Comparison of ENCODE assay signal across 30 cellular contexts in the genomic region with DNA sequence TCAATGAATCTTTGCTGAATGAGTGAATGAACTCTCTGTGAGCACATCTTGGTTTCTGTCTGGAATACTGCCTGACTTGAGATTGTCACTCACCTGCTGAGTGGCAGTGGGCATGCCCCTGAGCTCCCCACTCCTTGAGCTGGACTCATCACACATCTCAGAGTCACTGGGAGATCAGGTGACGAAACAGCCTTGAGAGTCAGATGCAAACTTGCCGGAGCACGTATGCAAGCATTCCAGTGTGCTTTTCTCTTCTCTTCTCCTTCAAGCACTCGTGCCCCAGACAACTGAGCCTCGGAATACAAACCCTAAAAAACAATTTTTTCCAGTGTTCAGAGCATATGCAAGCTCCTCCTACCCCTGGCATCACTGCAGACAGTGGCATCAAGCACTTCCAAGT. TPM values are rescaled to one million over a fixed set of nuclear protein-coding genes. Genes with fewer than 3 reads are reported as not detected.
DNase-seq lines count a peak whose midpoint lies in the region; ATAC-seq, FAIRE-seq and TF ChIP-seq lines count a peak whose summit lies in the region.
"Had no signal": no experiment of that assay in that cellular context is flagged by ENCODE, and none has a peak within 500 bp of the region (broad histone marks: within the 10 kb centered on the region; RNA-seq: fewer than 3 reads in every experiment).

No MANE protein-coding gene starts in this region.

- H2BK5ac ChIP-seq in H1 (ENCODE audit: low read depth, low read length): no peak overlapping the region

- H3K79me1 ChIP-seq in H1 (ENCODE audit: low read depth, low read length): no peaks in the 10 kb centered on the region

- peak overlapping the region; percentile 41; the same call in 1 of the 2 replicates for H2AK5ac ChIP-seq in H1 (ENCODE audit: low read depth, low read length)

- intact Hi-C loops in kidney (cut with DNase I): no loop called here

- H3K56ac ChIP-seq in H1 (replicated peaks; ENCODE audit: insufficient read length, low read depth, low read length): no peak overlapping the region

- FAIRE-seq in H1 (lab: Jason Lieb, UNC) (no peak), kidney (lab: Jason Lieb, UNC) (no peak)
- FAIRE-seq: G401.6, HepG2 had no signal

- no peak for TF ChIP-seq POLR2A in H1 (IDR thresholded peaks at IDR 0.05; ENCODE audit: control extremely low read depth in 1 of 2, low read depth in 2 of 2, low read length in 2 of 2)

- no peaks in the 10 kb centered on the region for H3K9me3 ChIP-seq in DOHH2 (ENCODE audit: control insufficient read depth, insufficient read depth, low read length)
- H3K9me3 ChIP-seq in OCI-LY1 (ENCODE audit: low read length): no peaks in the 10 kb centered on the region
- no peaks in the 10 kb centered on the region for H3K9me3 ChIP-seq in H1 (ENCODE audit: insufficient read depth in 2 of 2, low read depth in 1 of 2, low read length in 1 of 2)
- no peaks in the 10 kb centered on the region for H3K9me3 ChIP-seq in kidney (ENCODE audit: control insufficient read depth in 1 of 2, low read length in 2 of 2)
- no peaks in the 10 kb centered on the region for H3K9me3 ChIP-seq in osteoblast (ENCODE audit: low read depth, low read length)
- H3K9me3 ChIP-seq: Peyer's patch, SJCRH30 had no signal

- H3K4ac ChIP-seq in H1 (replicated peaks; ENCODE audit: insufficient read length, low read depth, low read length): no peak overlapping the region

- H3K36me3 ChIP-seq in DOHH2 (ENCODE audit: control insufficient read depth, low read length) (peaks cover 15% of the 10 kb centered on the region; the same call in 1 of the 2 replicates), OCI-LY1 (ENCODE audit: insufficient read depth, low read length) (no peaks in the 10 kb centered on the region), H1 (ENCODE audit: control insufficient read depth in 2 of 4, insufficient read depth in 4 of 4, low read length in 3 of 4) (no peaks in the 10 kb centered on the region), kidney (ENCODE audit: control insufficient read depth in 1 of 2, insufficient read depth in 2 of 2, low read length in 2 of 2) (no peaks in the 10 kb centered on the region), osteoblast (ENCODE audit: insufficient read depth, low read length) (no peaks in the 10 kb centered on the region)
- H3K36me3 ChIP-seq: Peyer's patch, SJCRH30 had no signal

- no peak overlapping the region for H4K91ac ChIP-seq in H1 (replicated peaks; ENCODE audit: insufficient read length, low read length)

- peak overlapping the region; percentile 68 for H3K4me2 ChIP-seq in DOHH2 (ENCODE audit: low read length)
- H3K4me2 ChIP-seq in OCI-LY1 (ENCODE audit: low read length): peak overlapping the region; percentile 22; the same call in 1 of the 2 replicates
- H3K4me2 ChIP-seq in H1 (ENCODE audit: insufficient read depth in 1 of 2, low read depth in 2 of 2, low read length in 2 of 2): no peak overlapping the region; a peak in 1 of 4 replicates
- H3K4me2 ChIP-seq in osteoblast (ENCODE audit: insufficient read depth, low read length): no peak overlapping the region

- peak overlapping the region; percentile 3; the same call in 1 of the 2 replicates for H3K9ac ChIP-seq in OCI-LY1 (ENCODE audit: low read length)
- no peak overlapping the region for H3K9ac ChIP-seq in H1 (replicated peaks in 1 of 4; ENCODE audit: extremely low read depth in 1 of 4, low read depth in 3 of 4, low read length in 3 of 4)
- no peak overlapping the region for H3K9ac ChIP-seq in kidney (ENCODE audit: low read length in 2 of 2)

- H2BK20ac ChIP-seq in H1 (ENCODE audit: low read length): peak overlapping the region; percentile 73; the same call in 1 of the 2 replicates

- TF ChIP-seq RAD21 in H1 (IDR thresholded peaks at IDR 0.05 in 1 of 2, conservative IDR thresholded peaks at IDR 0.05 in 1 of 2; ENCODE audit: low read depth in 2 of 2, low read length in 2 of 2): no peak

- ATAC-seq in HG03469 (IDR thresholded peaks at IDR 0.05; ENCODE audit: unreplicated experiment): no peak
- ATAC-seq in HG03378 (IDR thresholded peaks at IDR 0.05; ENCODE audit: unreplicated experiment): no peak
- ATAC-seq: HepG2, SK-N-SH treated with all-trans-retinoic acid at 6 μM for 48 hours had no signal

- H3K4me1 ChIP-seq in DOHH2 (ENCODE audit: control insufficient read depth, low read length): peaks cover 100% of the 10 kb centered on the region
- peaks cover 100% of the 10 kb centered on the region for H3K4me1 ChIP-seq in OCI-LY1 (ENCODE audit: insufficient read depth, low read length, severe bottlenecking)
- peaks cover 0 to 4% (median under 1%) of the 10 kb centered on the region in 4 experiments; a peak in 3 of 7 replicates for H3K4me1 ChIP-seq in H1 (replicated peaks in 1 of 4; ENCODE audit: control insufficient read depth in 3 of 4, insufficient read depth in 4 of 4, low read length in 3 of 4)
- no peaks in the 10 kb centered on the region for H3K4me1 ChIP-seq in kidney (ENCODE audit: control insufficient read depth in 1 of 2, insufficient read depth in 1 of 2, low read depth in 1 of 2, low read length in 2 of 2)
- no peaks in the 10 kb centered on the region for H3K4me1 ChIP-seq in osteoblast (ENCODE audit: insufficient read depth, low read length)
- H3K4me1 ChIP-seq: Peyer's patch had no signal

- no peaks in the 10 kb centered on the region; the same call in 1 of the 2 replicates for H3K23me2 ChIP-seq in H1 (ENCODE audit: low read depth, low read length)

- H3K27me3 ChIP-seq in DOHH2 (ENCODE audit: control insufficient read depth, low read length): no peaks in the 10 kb centered on the region
- H3K27me3 ChIP-seq in OCI-LY1 (ENCODE audit: insufficient read depth, low read length): no peaks in the 10 kb centered on the region
- H3K27me3 ChIP-seq in H1 (replicated peaks in 1 of 4; ENCODE audit: control insufficient read depth in 3 of 4, extremely low read depth in 1 of 4, insufficient read depth in 3 of 4, low read length in 3 of 4): peaks cover 0 to 11% (median 3%) of the 10 kb centered on the region in 4 experiments; a peak in 3 of 7 replicates
- no peaks in the 10 kb centered on the region for H3K27me3 ChIP-seq in osteoblast (ENCODE audit: insufficient read depth, low read length)
- H3K27me3 ChIP-seq: Peyer's patch, SJCRH30 had no signal

- in situ Hi-C loops in G401 (cut with HindIII; ENCODE audit: low sequenced_read_pairs): no loop called here

- H3K23ac ChIP-seq in H1 (ENCODE audit: insufficient read length): no peak overlapping the region

- no peak overlapping the region for H2BK120ac ChIP-seq in H1 (replicated peaks; ENCODE audit: low read depth, low read length)

- H4K20me1 ChIP-seq in DOHH2 (ENCODE audit: control insufficient read depth, insufficient read depth, low read depth, low read length) (no peaks in the 10 kb centered on the region), OCI-LY1 (ENCODE audit: insufficient read depth, low read length) (no peaks in the 10 kb centered on the region), H1 (replicated peaks in 1 of 2; ENCODE audit: control insufficient read depth in 1 of 2, insufficient read depth in 2 of 2, low read length in 2 of 2) (no peaks in the 10 kb centered on the region), osteoblast (ENCODE audit: insufficient read depth, low read length) (no peaks in the 10 kb centered on the region)

- no peak for TF ChIP-seq CTCF in DOHH2 (IDR thresholded peaks at IDR 0.05; ENCODE audit: low read depth, low read length, poor library complexity, severe bottlenecking)
- TF ChIP-seq CTCF in OCI-LY1 (IDR thresholded peaks at IDR 0.05; ENCODE audit: low read length): no peak
- TF ChIP-seq CTCF in H1 (IDR thresholded peaks at IDR 0.05; ENCODE audit: control extremely low read depth in 1 of 3, insufficient read depth in 1 of 3, low read depth in 1 of 3, low read length in 3 of 3): no peak
- TF ChIP-seq CTCF in kidney (IDR thresholded peaks at IDR 0.05; ENCODE audit: borderline replicate concordance, extremely low read depth, insufficient read depth): no peak
- no peak for TF ChIP-seq CTCF in osteoblast (IDR thresholded peaks at IDR 0.05; ENCODE audit: extremely low read depth, low read depth, low read length)

- DNase-seq in H1 (ENCODE audit: low read depth in 1 of 2, low spot score in 2 of 2) (no peak), kidney (peak; percentile 7), osteoblast (ENCODE audit: insufficient read length, low spot score, missing footprints) (no peak), G401 (ENCODE audit: low spot score) (no peak)
- DNase-seq: GOT3, HCEC 1CT, Karpas-422, NCI-H1105 treated with DMSO at 0.1 percent for 48 hours, NCI-H146, NCI-H2029 treated with DMSO at 0.1 percent for 48 hours, NCI-H2171, NCI-H226, NCI-H510A, NCI-H69, OCI-M1, Peyer's patch, SJCRH30 had no signal

- H4K8ac ChIP-seq in H1 (ENCODE audit: extremely low read depth, insufficient read depth, low read length): no peak overlapping the region

- TF ChIP-seq EP300 in H1 (IDR thresholded peaks at IDR 0.05; ENCODE audit: borderline replicate concordance in 1 of 2, low read depth in 2 of 2, low read length in 2 of 2): no peak

- CTCF ChIA-PET in H1 (lab: Charles Lee; ENCODE audit: partially characterized antibody): interaction anchor here (0.8 to 3.2 kb wide), 5 partner anchors 11 to 57 kb away, joined by 3 to 12 read pairs (median 5); a partner anchor contains a TSS

- H3K18ac ChIP-seq in H1 (ENCODE audit: extremely low read depth, low read length): 0 out of 2 replicates have a peak overlapping the region, but pooled peaks have one; percentile 62

- peak overlapping the region; percentile 92 for H2BK15ac ChIP-seq in H1 (ENCODE audit: low read length)

- H3K79me2 ChIP-seq in DOHH2 (ENCODE audit: control insufficient read depth, low read length): peaks cover 64% of the 10 kb centered on the region
- no peaks in the 10 kb centered on the region for H3K79me2 ChIP-seq in OCI-LY1 (ENCODE audit: insufficient read depth, low read length)
- no peaks in the 10 kb centered on the region for H3K79me2 ChIP-seq in H1 (ENCODE audit: control insufficient read depth in 1 of 2, insufficient read depth in 2 of 2, low read length in 2 of 2)
- no peaks in the 10 kb centered on the region for H3K79me2 ChIP-seq in osteoblast (ENCODE audit: insufficient read depth, low read length)

- no peaks in the 10 kb centered on the region for H3K9me2 ChIP-seq in DOHH2 (replicated peaks; ENCODE audit: control insufficient read depth, low read length)
- H3K9me2 ChIP-seq in OCI-LY1 (ENCODE audit: low read depth, low read length): no peaks in the 10 kb centered on the region

- H2AFZ ChIP-seq in OCI-LY1 (ENCODE audit: low read length): no peak overlapping the region
- H2AFZ ChIP-seq in H1 (ENCODE audit: low read length): no peak overlapping the region
- no peak overlapping the region for H2AFZ ChIP-seq in osteoblast (ENCODE audit: low read length)

- H3K4me3 ChIP-seq in DOHH2 (ENCODE audit: low read length) (peak overlapping the region; percentile 46), OCI-LY1 (ENCODE audit: low read depth, low read length, poor library complexity, severe bottlenecking) (no peak overlapping the region), H1 (ENCODE audit: extremely low read depth in 1 of 4, insufficient read depth in 2 of 4, low read depth in 3 of 4, low read length in 4 of 4) (no peak overlapping the region), kidney (ENCODE audit: low read length in 2 of 2) (no peak overlapping the region), osteoblast (ENCODE audit: insufficient read depth, low read length) (no peak overlapping the region)
- H3K4me3 ChIP-seq: Peyer's patch, SJCRH30 had no signal

- no peak overlapping the region for H4K5ac ChIP-seq in H1 (ENCODE audit: insufficient read length, low read depth, low read length)

- H3F3A ChIP-seq in DOHH2 (ENCODE audit: control insufficient read depth, insufficient read depth) (peaks cover 53% of the 10 kb centered on the region), OCI-LY1 (ENCODE audit: insufficient read depth, low read length) (0 out of 2 replicates have a peak, but pooled peaks cover 5% of the 10 kb centered on the region)

- no peak overlapping the region for H3K14ac ChIP-seq in H1 (ENCODE audit: insufficient read length)

- H3K27ac ChIP-seq in DOHH2 (ENCODE audit: low read depth, low read length) (peak overlapping the region; percentile 94), OCI-LY1 (ENCODE audit: low read depth, low read length, poor library complexity, severe bottlenecking) (peak overlapping the region; percentile 99), H1 (ENCODE audit: low read depth, low read length) (no peak overlapping the region), kidney (ENCODE audit: low read depth in 2 of 2, low read length in 2 of 2) (no peak overlapping the region), osteoblast (ENCODE audit: low read depth, low read length) (no peak overlapping the region)
- H3K27ac ChIP-seq: HL-60, Peyer's patch, SJCRH30 had no signal

- POLR2A ChIA-PET in H1 (lab: Charles Lee; ENCODE audit: partially characterized antibody): interaction anchor here (1.0 kb wide), 1 partner anchor 46 kb away, joined by 3 read pairs; no protein-coding TSS in a partner anchor

- H2BK12ac ChIP-seq in H1 (ENCODE audit: low read depth, low read length): 0 out of 2 replicates have a peak overlapping the region, but pooled peaks have one; percentile 65

- WGBS in H1 (ENCODE audit: extremely low coverage in 1 of 2, insufficient coverage in 1 of 2, insufficient read length in 1 of 2, insufficient replicate concordance in 2 of 2, low coverage in 1 of 2, low lambda C conversion rate in 2 of 2, missing lambda C conversion rate in 1 of 2), 2 experiments: 79% methylated on average over 5 of the region's 5 CpGs; no CpG with 5 or more reads in 1 of the 2 experiments

RNA-seq across cellular contexts. Expression of a gene that starts 9.4 kb away (rescaled TPM):
- 7.2 and 9.2 TPM in 2 replicates for total RNA-seq in H1 (2021; fragmentation: NEBNext Ultra II Directional; extraction: Animal tissue kit (Norgen Biotek cat#: 25700))
- polyA plus RNA-seq in H1 (2011; rRNA removed): 14.7 and 29.5 TPM in 2 replicates
- polyA plus RNA-seq in H1 (2011; cell fraction: cytosol; rRNA removed): 19.0 TPM
- 26.5 TPM for polyA plus RNA-seq in H1 (2011; cell fraction: nucleus; rRNA removed)
- polyA plus RNA-seq in H1 (2012, experiment 1 of 2): 4.3 to 11.0 TPM (median 8.6 TPM) in 4 replicates
- 4.3 TPM for polyA plus RNA-seq in H1 (2012, experiment 2 of 2)
- 8.0 TPM for polyA plus RNA-seq in H1 (2013, experiment 1 of 2)
- 9.6 TPM for polyA plus RNA-seq in H1 (2013, experiment 2 of 2)
- polyA minus RNA-seq in H1 (2011; rRNA and poly(A)+ RNA removed): 6.7 and 12.4 TPM in 2 replicates
- 14.2 TPM for polyA minus RNA-seq in H1 (2011; cell fraction: cytosol; rRNA and poly(A)+ RNA removed)
- polyA minus RNA-seq in H1 (2011; cell fraction: nucleus; rRNA and poly(A)+ RNA removed): 13.2 TPM
- total RNA-seq in kidney: 1.6 TPM
- 11.3 TPM for polyA plus RNA-seq in kidney (ENCODE audit: insufficient read depth, low read depth, low replicate concordance)
- total RNA-seq in osteoblast: not detected in 2 replicates
- total RNA-seq in G401 (2014; rRNA removed; shearing (Covaris generic)): 81.3 and 122 TPM in 2 replicates
- total RNA-seq: HepG2, HT-29 had no signal
- polyA plus RNA-seq: BJ, HepG2 had no signal

RNA-seq across cellular contexts. Expression of a gene that starts 53.8 kb away (rescaled TPM):
- not detected in 2 replicates for total RNA-seq in H1 (2021; fragmentation: NEBNext Ultra II Directional; extraction: Animal tissue kit (Norgen Biotek cat#: 25700))
- polyA plus RNA-seq in H1 (2011; rRNA removed): not detected in 2 replicates
- polyA plus RNA-seq in H1 (2011; cell fraction: cytosol; rRNA removed): not detected
- polyA plus RNA-seq in H1 (2011; cell fraction: nucleus; rRNA removed): not detected
- polyA plus RNA-seq in H1 (2012, experiment 1 of 2): not detected in 4 replicates
- polyA plus RNA-seq in H1 (2012, experiment 2 of 2): not detected
- polyA plus RNA-seq in H1 (2013, experiment 1 of 2): not detected
- polyA plus RNA-seq in H1 (2013, experiment 2 of 2): not detected
- polyA minus RNA-seq in H1 (2011; rRNA and poly(A)+ RNA removed): not detected in 2 replicates
- polyA minus RNA-seq in H1 (2011; cell fraction: cytosol; rRNA and poly(A)+ RNA removed): not detected
- not detected for polyA minus RNA-seq in H1 (2011; cell fraction: nucleus; rRNA and poly(A)+ RNA removed)
- total RNA-seq in kidney: not detected
- polyA plus RNA-seq in kidney (ENCODE audit: insufficient read depth, low read depth, low replicate concordance): not detected
- not detected in 2 replicates for total RNA-seq in osteoblast
- total RNA-seq in G401 (2014; rRNA removed; shearing (Covaris generic)): not detected in 2 replicates
- total RNA-seq: A172, Daoy, HepG2, HT-29, M059J, Peyer's patch, SJCRH30 had no signal
- polyA plus RNA-seq: BJ, HepG2 had no signal

Comparison
In these comparisons a context has a peak if more than half of its experiments do, and no peak if none do; other contexts are left out.
1. H3K27ac ChIP-seq: peak in DOHH2 (single experiment) and OCI-LY1 (single experiment); none in H1 (single experiment), kidney (0 of 2) and osteoblast (single experiment).
2. H3K4me2 ChIP-seq: peak in DOHH2 (single experiment) and OCI-LY1 (single experiment); none in H1 (0 of 2) and osteoblast (single experiment).